Comparison of ENCODE assay signal across 7 cellular contexts in the genomic region with DNA sequence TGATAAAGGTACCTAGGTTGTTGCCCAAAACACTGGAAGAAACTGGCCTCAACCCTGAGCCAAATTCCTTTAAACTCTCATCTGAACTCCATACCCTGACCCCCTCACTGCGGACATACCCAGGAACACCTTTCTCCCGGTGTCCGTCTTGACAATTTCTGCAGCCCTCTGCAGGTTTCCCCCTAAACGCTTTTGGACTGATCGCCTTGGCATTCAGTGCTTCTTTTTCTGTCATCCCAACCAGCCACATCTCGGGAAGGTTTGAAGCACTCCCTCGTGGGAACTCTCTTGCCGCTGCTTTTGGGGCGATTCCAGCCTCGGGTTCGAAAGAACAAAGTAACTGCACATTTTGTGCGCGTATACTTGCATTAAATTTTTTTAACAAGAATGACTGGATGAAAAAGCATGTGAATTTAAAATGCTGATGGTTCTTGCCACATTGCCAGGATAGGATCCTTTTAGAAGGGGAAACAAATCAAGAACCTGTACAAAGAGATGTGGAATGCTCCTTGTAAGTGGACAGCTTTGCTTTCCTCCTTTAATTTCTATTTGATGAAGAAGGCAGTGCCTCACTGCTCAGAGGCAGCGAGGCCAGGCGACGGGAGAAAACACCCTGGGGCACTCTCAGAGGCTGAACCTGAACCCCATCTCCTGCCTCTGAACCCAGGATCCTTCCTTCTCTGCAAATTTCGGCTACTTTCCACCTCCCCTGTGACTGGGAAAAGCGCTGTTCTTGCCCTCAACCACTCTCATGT. TPM values are rescaled to one million over a fixed set of nuclear protein-coding genes. Genes with fewer than 3 reads are reported as not detected.
DNase-seq lines count a peak whose midpoint lies in the region; ATAC-seq and TF ChIP-seq lines count a peak whose summit lies in the region.

No MANE protein-coding gene starts in this region.

- H3K4me3 ChIP-seq in left ventricle myocardium inferior (peak overlapping the region; percentile 90), sigmoid colon (peak overlapping the region; percentile 69 to 85 (median 73))

- H3K9me3 Mint-ChIP-seq in activated CD8-positive, alpha-beta T cell treated with anti-CD3 and anti-CD28 coated beads for 36 hours, result no peaks in the 10 kb centered on the region

- peak overlapping the region; percentile 95 for H3K27ac Mint-ChIP-seq in activated CD8-positive, alpha-beta T cell treated with anti-CD3 and anti-CD28 coated beads for 36 hours

- no peak for TF ChIP-seq CTCF in activated CD8-positive, alpha-beta T cell treated with anti-CD3 and anti-CD28 coated beads for 36 hours (IDR thresholded peaks at IDR 0.05)
- TF ChIP-seq CTCF in left ventricle myocardium inferior (IDR thresholded peaks at IDR 0.05; ENCODE audit: borderline replicate concordance) (no peak), sigmoid colon (IDR thresholded peaks at IDR 0.05) (no peak)

- H3K27me3 Mint-ChIP-seq in activated CD8-positive, alpha-beta T cell treated with anti-CD3 and anti-CD28 coated beads for 36 hours, result no peaks in the 10 kb centered on the region

- CTCF ChIA-PET in activated CD8-positive, alpha-beta T cell treated with anti-CD3 and anti-CD28 coated beads for 36 hours (lab: Charles Lee), result interaction anchor here (0.6 to 1.3 kb wide), 4 partner anchors 81 to 216 kb away, joined by 3 to 4 read pairs (median 3); partner anchors contain the start of gene TRAF1

- peak overlapping the region; percentile 98 for H3K4me3 Mint-ChIP-seq in activated CD8-positive, alpha-beta T cell treated with anti-CD3 and anti-CD28 coated beads for 36 hours

- H3K27ac ChIP-seq in left ventricle myocardium inferior (replicated peaks) (peak overlapping the region; percentile 92), sigmoid colon (peak overlapping the region; percentile 90 to 98 (median 94))

- no peak for TF ChIP-seq EP300 in sigmoid colon (IDR thresholded peaks at IDR 0.05)

- peaks cover 7% of the 10 kb centered on the region for H3K36me3 ChIP-seq in left ventricle myocardium inferior
- peaks cover 0 to 8% (median 1%) of the 10 kb centered on the region in 4 donors for H3K36me3 ChIP-seq in sigmoid colon

- POLR2A ChIA-PET in activated CD8-positive, alpha-beta T cell treated with anti-CD3 and anti-CD28 coated beads for 36 hours (lab: Charles Lee), result interaction anchor here (0.6 to 17.0 kb wide), 20 partner anchors 9 to 353 kb away, joined by 3 to 231 read pairs (median 4); partner anchors contain the start of genes FBXW2 and TRAF1

- no peak for TF ChIP-seq POLR2A in sigmoid colon (IDR thresholded peaks at IDR 0.05)

- H3K27me3 ChIP-seq in left ventricle myocardium inferior (ENCODE audit: low read depth) (no peaks in the 10 kb centered on the region), sigmoid colon (no peaks in the 10 kb centered on the region)

- no peak for DNase-seq in activated CD8-positive, alpha-beta T cell treated with anti-CD3 and anti-CD28 coated beads for 36 hours
- DNase-seq in left ventricle myocardium inferior (no peak), sigmoid colon (no peak), NCI-H1417 treated with DMSO at 0.1 percent for 48 hours (lab: John Stamatoyannopoulos, UW) (no peak), NCI-H1930 (lab: John Stamatoyannopoulos, UW) (no peak)

- no peaks in the 10 kb centered on the region for H3K9me3 ChIP-seq in left ventricle myocardium inferior (replicated peaks)
- no peaks in the 10 kb centered on the region for H3K9me3 ChIP-seq in sigmoid colon

- WGBS in sigmoid colon, 2 donors, result 40 to 50% methylated on average over 18 of the region's 18 CpGs

- H3K36me3 Mint-ChIP-seq in activated CD8-positive, alpha-beta T cell treated with anti-CD3 and anti-CD28 coated beads for 36 hours (ENCODE audit: low read depth), result peaks cover 78% of the 10 kb centered on the region

- peaks cover 69% of the 10 kb centered on the region for H3K4me1 ChIP-seq in left ventricle myocardium inferior
- peaks cover 0 to 50% (median 42%) of the 10 kb centered on the region in 4 donors for H3K4me1 ChIP-seq in sigmoid colon

- ATAC-seq in GM18511 (IDR thresholded peaks at IDR 0.05; ENCODE audit: unreplicated experiment) (peak; percentile 19), HG03159 (IDR thresholded peaks at IDR 0.05; ENCODE audit: unreplicated experiment) (peak; percentile 21)
- ATAC-seq in activated CD8-positive, alpha-beta T cell treated with anti-CD3 and anti-CD28 coated beads for 36 hours, result no peak

- peaks cover 71% of the 10 kb centered on the region for H3K4me1 Mint-ChIP-seq in activated CD8-positive, alpha-beta T cell treated with anti-CD3 and anti-CD28 coated beads for 36 hours (ENCODE audit: low read depth)

- intact Hi-C loops in activated CD8-positive, alpha-beta T cell treated with anti-CD3 and anti-CD28 coated beads for 36 hours (cut with micrococcal nuclease), result loop anchor here (5.0 to 10.0 kb wide), 2 partner anchors 53 to 85 kb away; no protein-coding TSS in a partner anchor
- intact Hi-C loops in left ventricle myocardium inferior (cut with micrococcal nuclease) (no loop called here), sigmoid colon (cut with DNase I) (loop anchor here (1.0 kb wide), 1 partner anchor 94 kb away; no protein-coding TSS in a partner anchor)

RNA-seq across cellular contexts. Expression of gene PSMD5, which starts 0.6 kb away (rescaled TPM):
- total RNA-seq in activated CD8-positive, alpha-beta T cell treated with anti-CD3 and anti-CD28 coated beads for 36 hours, result 10 to 100 TPM; 52.3 to 55.3 TPM
- total RNA-seq in left ventricle myocardium inferior, result 16.2 TPM
- 10 to 100 TPM; 28.6 to 42.6 (median 37.8) TPM for total RNA-seq in sigmoid colon
- polyA plus RNA-seq in sigmoid colon, result 10 to 100 TPM; 13.2 to 22.9 (median 17.0) TPM

RNA-seq across cellular contexts. Expression of gene PHF19, which starts 34.9 kb away (rescaled TPM):
- 100 to 1,000 TPM; 210 to 216 TPM for total RNA-seq in activated CD8-positive, alpha-beta T cell treated with anti-CD3 and anti-CD28 coated beads for 36 hours
- total RNA-seq in left ventricle myocardium inferior (13.0 TPM), sigmoid colon (10 to 100 TPM; 22.5 to 32.7 (median 31.6) TPM)
- 10 to 100 TPM; 10.2 to 38.2 (median 10.6) TPM for polyA plus RNA-seq in sigmoid colon

RNA-seq across cellular contexts. Expression of gene FBXW2, which starts 48.9 kb away (rescaled TPM):
- total RNA-seq in activated CD8-positive, alpha-beta T cell treated with anti-CD3 and anti-CD28 coated beads for 36 hours, result 10 to 100 TPM; 68.8 to 68.9 TPM
- total RNA-seq in left ventricle myocardium inferior (41.3 TPM), sigmoid colon (10 to 100 TPM; 30.9 to 61.8 (median 36.3) TPM)
- polyA plus RNA-seq in sigmoid colon, result 10 to 100 TPM; 10.2 to 24.0 (median 16.6) TPM

Comparison
In these comparisons a context has a peak if more than half of its experiments do, and no peak if none do; other contexts are left out.
1. RNA of gene PHF19, which starts 34.9 kb away (total RNA-seq): 210 to 216 TPM in activated CD8-positive, alpha-beta T cell treated with anti-CD3 and anti-CD28 coated beads for 36 hours; 22.5 to 32.7 TPM in sigmoid colon and 13.0 TPM in left ventricle myocardium inferior (single experiment); every median in the first group is over 4 times any median in the second.